13 cellular contexts compared by ENCODE assay signal in genomic region chr2:18834341-18834740, GRCh38.
DNase-seq lines count a peak whose midpoint lies in the region; ATAC-seq, FAIRE-seq and TF ChIP-seq lines count a peak whose summit lies in the region.
"Had no signal": no experiment of that assay in that cellular context is flagged by ENCODE, and none has a peak within 500 bp of the region (broad histone marks: within the 10 kb centered on the region; RNA-seq: fewer than 3 reads in every experiment).

No MANE protein-coding gene starts in this region.

- no peak overlapping the region for H3K4me2 ChIP-seq in endothelial cell of umbilical vein (ENCODE audit: insufficient read depth, low read length)

- no TSS peak for BruUV-seq in endothelial cell of umbilical vein (replicated peaks; lab: Mats Ljungman, UMichigan)

- CTCF ChIA-PET in endothelial cell of umbilical vein (lab: Charles Lee) = interaction anchor here (1.2 to 2.6 kb wide), 3 partner anchors 11 to 685 kb away, joined by 3 to 9 read pairs (median 5); no protein-coding TSS in a partner anchor

- H3K27me3 ChIP-seq in endothelial cell of umbilical vein (ENCODE audit: control insufficient read depth in 2 of 2, insufficient read depth in 2 of 2, low read length in 2 of 2) (no peaks in the 10 kb centered on the region), right lobe of liver (no peaks in the 10 kb centered on the region)
- H3K27me3 ChIP-seq: ascending aorta had no signal

- dilution Hi-C loops in endothelial cell of umbilical vein (cut with MboI; ENCODE audit: extremely low pct_ligation_motif_present, low sequenced_read_pairs) = no loop called here

- peak; percentile 66 for DNase-seq in AG20443 (ENCODE audit: low spot score)
- DNase-seq in M059J (ENCODE audit: low read depth) = peak; percentile 66
- DNase-seq in endothelial cell of umbilical vein (ENCODE audit: low read depth, low spot score) = no peak
- peak in 1 of 3 donors; percentile 62 for DNase-seq in right lobe of liver
- no peak for DNase-seq in activated gamma-delta T cell (lab: John Stamatoyannopoulos, UW)
- DNase-seq in NCI-H1930 (lab: John Stamatoyannopoulos, UW) = no peak
- DNase-seq in middle frontal gyrus (ENCODE audit: extremely low spot score, low spot score) = no peak
- DNase-seq in hippocampal formation (lab: John Stamatoyannopoulos, UW) = no peak
- DNase-seq: activated CD4-positive, CD25-positive, alpha-beta regulatory T cell; KBM-7; NCI-H1694 treated with DMSO at 0.1 percent for 48 hours; NK-92 treated with Interleukin-12 subunit alpha and Interleukin-12 subunit beta, amount 100 ng/mL, for 24 hours had no signal

- H3K27ac ChIP-seq in endothelial cell of umbilical vein (ENCODE audit: insufficient read depth, low read depth, low read length) (no peak overlapping the region), right lobe of liver (peak overlapping the region in 1 of 3 donors; percentile 30)

- H3K4me3 ChIP-seq in endothelial cell of umbilical vein (replicated peaks in 1 of 3; ENCODE audit: insufficient read depth in 1 of 3, low read depth in 1 of 3, low read length in 3 of 3) (no peak overlapping the region), right lobe of liver (no peak overlapping the region)
- H3K4me3 ChIP-seq: ascending aorta had no signal

- intact Hi-C loops in endothelial cell of umbilical vein (cut with micrococcal nuclease) = no loop called here
- intact Hi-C loops in right lobe of liver (cut with DNase I) = no loop called here

- ATAC-seq in right lobe of liver = peak; percentile 53 to 76 (median 62)

- no peaks in the 10 kb centered on the region for H3K79me2 ChIP-seq in endothelial cell of umbilical vein (ENCODE audit: control insufficient read depth, insufficient read depth, low read length)

- TF ChIP-seq POLR2A in endothelial cell of umbilical vein (IDR thresholded peaks at IDR 0.05; ENCODE audit: low read depth, low read length) (no peak), right lobe of liver (IDR thresholded peaks at IDR 0.05) (no peak)

- no peak overlapping the region for H2AFZ ChIP-seq in endothelial cell of umbilical vein (ENCODE audit: low read depth, low read length)

- no peaks in the 10 kb centered on the region for H3K9me1 ChIP-seq in endothelial cell of umbilical vein (replicated peaks; ENCODE audit: control insufficient read depth, extremely low read depth, insufficient read depth, low read length)

- H3K9me3 ChIP-seq in endothelial cell of umbilical vein (replicated peaks; ENCODE audit: control insufficient read depth, insufficient read depth, low read length) (no peaks in the 10 kb centered on the region), right lobe of liver (no peaks in the 10 kb centered on the region)
- H3K9me3 ChIP-seq: ascending aorta had no signal

- FAIRE-seq in endothelial cell of umbilical vein (lab: Jason Lieb, UNC) = no peak

- no peak overlapping the region for H3K9ac ChIP-seq in endothelial cell of umbilical vein (replicated peaks; ENCODE audit: extremely low read depth, insufficient read depth, low read length)

- POLR2A ChIA-PET in endothelial cell of umbilical vein (lab: Charles Lee) = no interaction called here

- no peaks in the 10 kb centered on the region for H3K4me1 ChIP-seq in endothelial cell of umbilical vein (ENCODE audit: control insufficient read depth, extremely low read depth, insufficient read depth, low read length)
- peaks cover 0 to 28% (median 11%) of the 10 kb centered on the region in 4 donors for H3K4me1 ChIP-seq in right lobe of liver

- H3K36me3 ChIP-seq in endothelial cell of umbilical vein (ENCODE audit: control insufficient read depth in 2 of 2, extremely low read depth in 1 of 2, insufficient read depth in 2 of 2, low read length in 2 of 2) (no peaks in the 10 kb centered on the region), right lobe of liver (no peaks in the 10 kb centered on the region)
- H3K36me3 ChIP-seq: ascending aorta had no signal

- H4K20me1 ChIP-seq in endothelial cell of umbilical vein (replicated peaks; ENCODE audit: control insufficient read depth, extremely low read depth, insufficient read depth, low read length) = no peaks in the 10 kb centered on the region

- TF ChIP-seq CTCF in endothelial cell of umbilical vein (IDR thresholded peaks at IDR 0.05; ENCODE audit: extremely low read depth in 1 of 2, insufficient read depth in 1 of 2, low read depth in 1 of 2, low read length in 2 of 2) = no peak
- TF ChIP-seq CTCF in right lobe of liver (IDR thresholded peaks at IDR 0.05) = no peak

- WGBS in right lobe of liver (ENCODE audit: insufficient coverage, low coverage, low lambda C conversion rate, missing lambda C conversion rate) = 57% methylated on average over 1 of the region's 1 CpG

TF ChIP-seq in endothelial cell of umbilical vein, 7 proteins besides CTCF, POLR2A, EP300 and RAD21:
- no peak for TF ChIP-seq POLR2AphosphoS5 (IDR thresholded peaks at IDR 0.05; ENCODE audit: insufficient read depth, low read depth, low read length)
- peak; percentile 12 for TF ChIP-seq FOS (IDR thresholded peaks at IDR 0.05; ENCODE audit: borderline replicate concordance, insufficient read depth, low read length)
- no peak for TF ChIP-seq MAX (IDR thresholded peaks at IDR 0.05; ENCODE audit: insufficient read depth, insufficient read length)

Comparison
In these comparisons a context has a peak if more than half of its experiments do, and no peak if none do; other contexts are left out.
1. DNase-seq: peak in AG20443 (single experiment) and M059J (single experiment); none in endothelial cell of umbilical vein (single experiment), activated gamma-delta T cell (single experiment), NCI-H1930 (0 of 2), middle frontal gyrus (single experiment) and hippocampal formation (0 of 2).